ENCODE assay signal across 8 cellular contexts in the genomic region with DNA sequence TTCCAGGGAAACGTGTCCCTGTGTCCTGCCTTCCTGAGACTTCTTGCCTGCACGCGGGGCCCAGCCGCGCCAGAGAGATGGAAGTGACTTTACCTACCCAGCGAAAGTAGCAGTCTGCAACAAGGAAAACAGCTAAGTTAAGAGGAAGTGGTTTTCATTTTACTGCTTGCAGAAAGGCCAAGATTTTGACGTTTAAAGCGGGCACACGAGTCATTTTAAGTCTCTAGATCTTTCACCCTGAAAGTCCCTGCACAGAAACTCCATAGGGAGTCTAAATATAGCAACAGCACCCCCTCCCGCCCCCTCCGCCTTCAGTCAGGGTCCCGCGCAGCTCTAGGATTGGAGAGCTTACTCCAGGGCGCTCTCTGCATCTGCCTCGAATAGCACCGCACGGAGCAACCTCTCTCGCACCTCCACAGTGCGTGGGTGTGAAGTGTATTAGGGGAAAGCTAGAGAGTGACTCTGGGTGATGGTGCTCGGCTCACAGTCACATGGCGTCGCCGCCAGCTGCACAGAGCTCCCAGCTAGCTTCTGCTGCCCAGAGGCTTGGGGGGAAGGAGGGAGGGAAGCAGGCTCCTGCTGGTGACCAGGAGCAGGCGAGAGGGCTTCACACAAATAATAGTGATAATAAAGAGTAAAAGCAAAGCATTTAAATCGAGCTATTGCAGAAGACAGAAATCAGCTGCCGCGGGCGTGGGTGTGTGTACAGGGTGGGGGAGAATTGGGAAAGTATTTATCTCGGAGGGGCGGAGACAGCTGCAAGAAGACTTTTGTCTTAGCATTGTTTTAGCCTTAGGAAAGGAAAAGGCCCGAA. TPM values are rescaled to one million over a fixed set of nuclear protein-coding genes. Genes with fewer than 3 reads are reported as not detected.
DNase-seq lines count a peak whose midpoint lies in the region; ATAC-seq lines count a peak whose summit lies in the region.

No MANE protein-coding gene starts in this region.

- H3K27me3 ChIP-seq in BLaER1 treated with 17β-estradiol and CSF1 and Interleukin-3, amounts not matched to agents 10 nM and 100 nM, result peaks cover 0 to 13% (median 0%) of the 10 kb centered on the region in 11 experiments; a peak in 6 of 22 replicates

- H3K4me3 Mint-ChIP-seq in immature natural killer cell, result peak overlapping the region; percentile 90 to 98 (median 97)

- ATAC-seq in HG03378 (IDR thresholded peaks at IDR 0.05; ENCODE audit: unreplicated experiment), result peak; percentile 80

- no peaks in the 10 kb centered on the region; a peak in 1 of 22 replicates for H3K36me3 ChIP-seq in BLaER1 treated with 17β-estradiol and CSF1 and Interleukin-3, amounts not matched to agents 10 nM and 100 nM

- H3K9ac ChIP-seq in BLaER1 treated with 17β-estradiol and CSF1 and Interleukin-3, amounts not matched to agents 10 nM and 100 nM, result peak overlapping the region in 10 of 11 experiments; percentile 5 to 97 (median 96); a peak in 20 of 22 replicates

- peak overlapping the region; percentile 89 to 100 (median 98) for H3K4me2 ChIP-seq in BLaER1 treated with 17β-estradiol and CSF1 and Interleukin-3, amounts not matched to agents 10 nM and 100 nM

- peaks cover 26 to 63% (median 52%) of the 10 kb centered on the region in 10 experiments for H3K4me1 ChIP-seq in BLaER1 treated with 17β-estradiol and CSF1 and Interleukin-3, amounts not matched to agents 10 nM and 100 nM

- peak overlapping the region in 8 of 11 experiments; percentile 14 to 99 (median 98); a peak in 14 of 22 replicates for H3K27ac ChIP-seq in BLaER1 treated with 17β-estradiol and CSF1 and Interleukin-3, amounts not matched to agents 10 nM and 100 nM

- H3K27ac Mint-ChIP-seq in immature natural killer cell, result peak overlapping the region; percentile 67 to 95 (median 87)

- peaks cover 0 to 6% (median 0%) of the 10 kb centered on the region in 11 experiments; a peak in 6 of 22 replicates for H4K20me1 ChIP-seq in BLaER1 treated with 17β-estradiol and CSF1 and Interleukin-3, amounts not matched to agents 10 nM and 100 nM

- peak overlapping the region; percentile 73 to 89 (median 83) for H3K4me3 ChIP-seq in BLaER1 treated with 17β-estradiol and CSF1 and Interleukin-3, amounts not matched to agents 10 nM and 100 nM

- DNase-seq in GM19240 (ENCODE audit: insufficient read length, low spot score) (peak; percentile 56), T-helper 9 cell (peak; percentile 14), astrocyte of the hippocampus (ENCODE audit: low read depth, low spot score) (peak; percentile 66), immature natural killer cell (peak; percentile 52 to 57 (median 57)), NCI-H1092 treated with DMSO at 0.1 percent for 48 hours (lab: John Stamatoyannopoulos, UW) (no peak)
- peak; percentile 91 for DNase-seq in stimulated activated CD4-positive, alpha-beta T cell treated with anti-CD3 and anti-CD28 coated beads, Interleukin-1b, Interleukin-23, amount 100 ng/mL, for 48 hours

- H3K36me3 Mint-ChIP-seq in immature natural killer cell, result no peaks in the 10 kb centered on the region

- no peaks in the 10 kb centered on the region for H3K9me3 ChIP-seq in BLaER1 treated with 17β-estradiol and CSF1 and Interleukin-3, amounts not matched to agents 10 nM and 100 nM (replicated peaks in 1 of 11)

- H3K9me3 Mint-ChIP-seq in immature natural killer cell, result peaks cover 0 to 1% (median 0%) of the 10 kb centered on the region in 6 donors

- H3K4me1 Mint-ChIP-seq in immature natural killer cell, result peaks cover 49 to 52% of the 10 kb centered on the region in 2 donors

- peaks cover 4 to 13% (median 6%) of the 10 kb centered on the region in 3 donors for H3K27me3 Mint-ChIP-seq in immature natural killer cell (ENCODE audit: low read depth in 3 of 3)

RNA-seq across cellular contexts. Expression of gene KCNQ5, which starts 1.8 kb away (rescaled TPM):
- 1 to 10 TPM; 1.3 to 4.3 (median 1.8) TPM for polyA plus RNA-seq in immature natural killer cell
